ENCODE assay signal across 7 cellular contexts in genomic region chr7:77002678-77003233, GRCh38. TPM values are rescaled to one million over a fixed set of nuclear protein-coding genes. Genes with fewer than 3 reads are reported as not detected.
"Had no signal": no experiment of that assay in that cellular context is flagged by ENCODE, and none has a peak within 500 bp of the region (broad histone marks: within the 10 kb centered on the region; RNA-seq: fewer than 3 reads in every experiment).

No MANE protein-coding gene starts in this region.

RNA-seq across cellular contexts. Expression of gene SPDYE17, which starts 29.4 kb away (rescaled TPM):
- total RNA-seq: activated naive CD8-positive, alpha-beta T cell treated with anti-CD3 and anti-CD28 coated beads for 36 hours; activated T-cell treated with anti-CD3 and anti-CD28 coated beads, Interleukin-2, amount 50 U/mL, for 72 hours; activated T-helper 2 cell treated with anti-CD3 and anti-CD28 coated beads, Interferon-gamma antibody, Interleukin-2, Interleukin-4, amounts not matched to agents 10 μg/mL and 5 μg/mL and 100 μg/mL, durations not matched to agents 14 hours and 24 hours and 36 hours; K562; SK-MEL-5; WTC11 had no signal
- polyA plus RNA-seq: adipose tissue, K562 had no signal

RNA-seq across cellular contexts. Expression of gene SPDYE18, which starts 59.6 kb away (rescaled TPM):
- total RNA-seq: WTC11 had no signal
